ENCODE assay signal across 25 cellular contexts in the genomic region with DNA sequence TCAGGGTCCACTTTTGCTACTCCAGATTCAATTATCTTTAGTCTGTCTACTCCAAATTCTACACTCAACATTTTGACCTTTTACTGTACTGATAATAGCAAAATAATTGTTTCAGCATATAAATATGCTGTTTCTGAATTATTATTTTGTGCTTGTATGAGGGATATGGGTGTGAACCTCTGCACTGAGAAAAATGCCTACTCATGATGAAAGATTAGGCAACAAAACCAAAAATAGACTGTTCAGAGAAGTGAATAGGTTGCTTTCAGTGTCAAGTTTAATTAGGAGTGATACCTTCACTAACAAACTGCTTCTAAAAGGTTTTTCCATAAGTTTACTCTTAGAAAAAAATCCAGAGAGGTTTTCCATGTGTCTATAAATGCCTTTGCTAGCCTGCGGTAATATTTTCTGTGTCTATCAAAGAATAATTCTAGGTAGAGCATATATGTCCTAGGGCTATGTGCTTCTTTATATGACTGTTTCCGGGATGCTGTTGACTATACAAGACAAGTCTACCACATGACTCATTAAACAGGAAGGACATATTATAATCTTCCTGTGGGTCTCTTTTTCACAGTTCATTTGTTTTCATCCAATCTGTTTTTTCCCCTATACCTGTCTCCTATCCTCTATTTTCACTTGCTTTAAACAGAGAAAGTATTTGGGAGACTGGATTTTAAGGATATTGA.
DNase-seq lines count a peak whose midpoint lies in the region; ATAC-seq, FAIRE-seq and TF ChIP-seq lines count a peak whose summit lies in the region.
"Had no signal": no experiment of that assay in that cellular context is flagged by ENCODE, and none has a peak within 500 bp of the region (broad histone marks: within the 10 kb centered on the region; RNA-seq: fewer than 3 reads in every experiment).

No MANE protein-coding gene starts in this region.

- TF ChIP-seq POLR2A in endothelial cell of umbilical vein (IDR thresholded peaks at IDR 0.05; ENCODE audit: low read depth, low read length) (no peak), HepG2 (IDR thresholded peaks at IDR 0.05; ENCODE audit: insufficient read depth in 1 of 2, low read depth in 2 of 2, low read length in 2 of 2) (no peak)

- H3K27ac Mint-ChIP-seq in activated CD8-positive, alpha-beta memory T cell treated with anti-CD3 and anti-CD28 coated beads, Interleukin-2, amount 10 ng/mL, durations not matched to agents 7 days and 5 days, result no peak overlapping the region
- H3K27ac Mint-ChIP-seq in GM23338, result no peak overlapping the region
- H3K27ac Mint-ChIP-seq: CD8-positive, alpha-beta memory T cell; T-helper 2 cell treated with Interferon-gamma antibody and Interleukin-4, amounts not matched to agents 5 μg/mL and 100 μg/mL, for 36 hours had no signal

- H3K4me2 ChIP-seq in KMS-11, result peak overlapping the region; percentile 32; the same call in 1 of the 2 replicates
- H3K4me2 ChIP-seq in endothelial cell of umbilical vein (ENCODE audit: insufficient read depth, low read length), result no peak overlapping the region
- H3K4me2 ChIP-seq in HepG2 (ENCODE audit: low read depth, low read length), result no peak overlapping the region
- no peak overlapping the region for H3K4me2 ChIP-seq in GM23338
- H3K4me2 ChIP-seq: A549 had no signal

- TF ChIP-seq CTCF in KMS-11 (conservative IDR thresholded peaks at IDR 0.05; ENCODE audit: low read depth, low read length) (no peak), endothelial cell of umbilical vein (IDR thresholded peaks at IDR 0.05; ENCODE audit: extremely low read depth in 1 of 2, insufficient read depth in 1 of 2, low read depth in 1 of 2, low read length in 2 of 2) (no peak), HepG2 (CRISPR knock-in tag; IDR thresholded peaks at IDR 0.05) (no peak), GM23338 (conservative IDR thresholded peaks at IDR 0.05; ENCODE audit: low read depth in 2 of 2) (no peak)

- ATAC-seq in activated CD8-positive, alpha-beta memory T cell treated with anti-CD3 and anti-CD28 coated beads, Interleukin-2, amount 10 ng/mL, durations not matched to agents 7 days and 5 days, result no peak
- ATAC-seq in HepG2, result no peak
- ATAC-seq in GM23338, result no peak
- no peak for ATAC-seq in GM19452 (IDR thresholded peaks at IDR 0.05; ENCODE audit: unreplicated experiment)
- ATAC-seq: A549, left lobe of liver, right cardiac atrium had no signal

- H3K9ac ChIP-seq in KMS-11 (no peak overlapping the region), endothelial cell of umbilical vein (replicated peaks; ENCODE audit: extremely low read depth, insufficient read depth, low read length) (no peak overlapping the region), HepG2 (ENCODE audit: insufficient read depth, low read depth, low read length) (no peak overlapping the region)

- TF ChIP-seq RAD21 in HepG2 (CRISPR knock-in tag; IDR thresholded peaks at IDR 0.05), result no peak

- POLR2A ChIA-PET in endothelial cell of umbilical vein (lab: Charles Lee), result no interaction called here
- POLR2A ChIA-PET in HepG2 (lab: Yijun Ruan, JAX), result no interaction called here

- peak; percentile 31 for DNase-seq in OCI-M1 (lab: John Stamatoyannopoulos, UW)
- no peak for DNase-seq in endothelial cell of umbilical vein (ENCODE audit: low read depth, low spot score)
- no peak for DNase-seq in activated CD8-positive, alpha-beta memory T cell treated with anti-CD3 and anti-CD28 coated beads, Interleukin-2, amount 10 ng/mL, durations not matched to agents 7 days and 5 days
- DNase-seq in HepG2 (ENCODE audit: low spot score), result no peak
- DNase-seq in GM23338 (ENCODE audit: low spot score), result no peak
- DNase-seq: activated CD4-positive, alpha-beta T cell treated with anti-CD3 and anti-CD28 coated beads for 1 hour; activated CD8-positive, alpha-beta memory T cell treated with anti-CD3 and anti-CD28 coated beads, Interleukin-2, amount 50 U/mL, for 4 hours; activated gamma-delta T cell treated with Interleukin-2 at 50 U/mL for 16 hours; aorta; CD8-positive, alpha-beta memory T cell; effector memory CD4-positive, alpha-beta T cell; NCI-H2171; NCI-H82; right cardiac atrium; stimulated activated CD4-positive, alpha-beta T cell treated with anti-CD3 and anti-CD28 coated beads, Interleukin-1b, Interleukin-23, amount 100 ng/mL, for 48 hours; substantia nigra; uterus had no signal

- CTCF ChIA-PET in endothelial cell of umbilical vein (lab: Charles Lee), result no interaction called here
- CTCF ChIA-PET in activated CD8-positive, alpha-beta memory T cell treated with anti-CD3 and anti-CD28 coated beads, Interleukin-2, amount 10 ng/mL, durations not matched to agents 7 days and 5 days (lab: Charles Lee), result no interaction called here
- CTCF ChIA-PET in HepG2 (lab: Yijun Ruan, JAX; ENCODE audit: low intra/inter-chr PET ratio, low total read pairs), result no interaction called here

- H3K4me1 Mint-ChIP-seq in activated CD8-positive, alpha-beta memory T cell treated with anti-CD3 and anti-CD28 coated beads, Interleukin-2, amount 10 ng/mL, durations not matched to agents 7 days and 5 days, result no peaks in the 10 kb centered on the region
- H3K4me1 Mint-ChIP-seq in GM23338, result peaks cover 10% of the 10 kb centered on the region
- H3K4me1 Mint-ChIP-seq: CD8-positive, alpha-beta memory T cell had no signal

- H4K20me1 ChIP-seq in KMS-11 (ENCODE audit: insufficient read depth) (no peaks in the 10 kb centered on the region), endothelial cell of umbilical vein (replicated peaks; ENCODE audit: control insufficient read depth, extremely low read depth, insufficient read depth, low read length) (no peaks in the 10 kb centered on the region), HepG2 (ENCODE audit: insufficient read depth, low read length) (no peaks in the 10 kb centered on the region), GM23338 (replicated peaks; ENCODE audit: insufficient read depth) (no peaks in the 10 kb centered on the region)

- H3K79me2 ChIP-seq in ACC112 (ENCODE audit: control insufficient read depth, insufficient read depth, low read length, unreplicated experiment), result no peaks in the 10 kb centered on the region
- H3K79me2 ChIP-seq in KMS-11 (ENCODE audit: insufficient read depth, low read depth), result no peaks in the 10 kb centered on the region
- no peaks in the 10 kb centered on the region for H3K79me2 ChIP-seq in endothelial cell of umbilical vein (ENCODE audit: control insufficient read depth, insufficient read depth, low read length)
- H3K79me2 ChIP-seq in HepG2 (ENCODE audit: insufficient read depth, low read length), result no peaks in the 10 kb centered on the region
- no peaks in the 10 kb centered on the region for H3K79me2 ChIP-seq in GM23338 (replicated peaks; ENCODE audit: insufficient read depth)

- 3% methylated on average over 2 of the region's 2 CpGs for WGBS in HepG2 (ENCODE audit: low lambda C conversion rate)

- H3K4me3 Mint-ChIP-seq in activated CD8-positive, alpha-beta memory T cell treated with anti-CD3 and anti-CD28 coated beads, Interleukin-2, amount 10 ng/mL, durations not matched to agents 7 days and 5 days, result no peak overlapping the region
- H3K4me3 Mint-ChIP-seq in GM23338, result no peak overlapping the region
- H3K4me3 Mint-ChIP-seq: CD8-positive, alpha-beta memory T cell; T-helper 2 cell treated with Interferon-gamma antibody and Interleukin-4, amounts not matched to agents 5 μg/mL and 100 μg/mL, for 36 hours had no signal

- H3K36me3 ChIP-seq in ACC112 (ENCODE audit: insufficient read depth, low read length) (no peaks in the 10 kb centered on the region), KMS-11 (ENCODE audit: insufficient read depth) (no peaks in the 10 kb centered on the region), endothelial cell of umbilical vein (ENCODE audit: control insufficient read depth in 2 of 2, extremely low read depth in 1 of 2, insufficient read depth in 2 of 2, low read length in 2 of 2) (no peaks in the 10 kb centered on the region), HepG2 (replicated peaks in 1 of 2; ENCODE audit: control insufficient read depth in 1 of 2, insufficient read depth in 2 of 2, low read length in 2 of 2) (no peaks in the 10 kb centered on the region), GM23338 (ENCODE audit: insufficient read depth) (no peaks in the 10 kb centered on the region)
- H3K36me3 ChIP-seq: neutrophil, uterus had no signal

- H3K4me1 ChIP-seq in ACC112 (ENCODE audit: control insufficient read depth, insufficient read depth, low read length, unreplicated experiment), result peaks cover 18% of the 10 kb centered on the region
- peaks cover 14% of the 10 kb centered on the region for H3K4me1 ChIP-seq in KMS-11 (ENCODE audit: low read depth, poor library complexity, severe bottlenecking)
- no peaks in the 10 kb centered on the region for H3K4me1 ChIP-seq in endothelial cell of umbilical vein (ENCODE audit: control insufficient read depth, extremely low read depth, insufficient read depth, low read length)
- H3K4me1 ChIP-seq in HepG2 (ENCODE audit: insufficient read depth, low read length), result no peaks in the 10 kb centered on the region
- peaks cover 5% of the 10 kb centered on the region; the same call in 1 of the 2 replicates for H3K4me1 ChIP-seq in GM23338 (ENCODE audit: insufficient read depth)
- H3K4me1 ChIP-seq: A549, uterus had no signal

- no peaks in the 10 kb centered on the region for H3K36me3 Mint-ChIP-seq in activated CD8-positive, alpha-beta memory T cell treated with anti-CD3 and anti-CD28 coated beads, Interleukin-2, amount 10 ng/mL, durations not matched to agents 7 days and 5 days
- H3K36me3 Mint-ChIP-seq in GM23338 (ENCODE audit: low read depth), result no peaks in the 10 kb centered on the region
- H3K36me3 Mint-ChIP-seq: CD8-positive, alpha-beta memory T cell had no signal

- H2AFZ ChIP-seq in ACC112 (ENCODE audit: low read length, unreplicated experiment) (peak overlapping the region; percentile 23), KMS-11 (ENCODE audit: low read depth) (no peak overlapping the region; the same call in 1 of the 2 replicates), endothelial cell of umbilical vein (ENCODE audit: low read depth, low read length) (no peak overlapping the region), HepG2 (ENCODE audit: low read length) (no peak overlapping the region), GM23338 (no peak overlapping the region)

- no peaks in the 10 kb centered on the region for H3K9me1 ChIP-seq in endothelial cell of umbilical vein (replicated peaks; ENCODE audit: control insufficient read depth, extremely low read depth, insufficient read depth, low read length)

- dilution Hi-C loops in endothelial cell of umbilical vein (cut with MboI; ENCODE audit: extremely low pct_ligation_motif_present, low sequenced_read_pairs), result no loop called here

- FAIRE-seq in endothelial cell of umbilical vein (lab: Jason Lieb, UNC) (no peak), HepG2 (lab: Jason Lieb, UNC) (no peak)
- FAIRE-seq: A549, frontal cortex had no signal

- H3K9me3 Mint-ChIP-seq in activated CD8-positive, alpha-beta memory T cell treated with anti-CD3 and anti-CD28 coated beads, Interleukin-2, amount 10 ng/mL, durations not matched to agents 7 days and 5 days (ENCODE audit: low read depth), result no peaks in the 10 kb centered on the region
- H3K9me3 Mint-ChIP-seq in GM23338, result no peaks in the 10 kb centered on the region

- H3K9me3 ChIP-seq in endothelial cell of umbilical vein (replicated peaks; ENCODE audit: control insufficient read depth, insufficient read depth, low read length) (no peaks in the 10 kb centered on the region), HepG2 (ENCODE audit: low read length) (no peaks in the 10 kb centered on the region)
- H3K9me3 ChIP-seq: A549, neutrophil, uterus had no signal

- no peaks in the 10 kb centered on the region for H3F3A ChIP-seq in GM23338 (replicated peaks; ENCODE audit: low read depth)

- H3K4me3 ChIP-seq in ACC112 (ENCODE audit: low read depth, low read length) (no peak overlapping the region), KMS-11 (IDR thresholded peaks at IDR 0.05; ENCODE audit: insufficient read depth, low read depth, low read length) (no peak overlapping the region), endothelial cell of umbilical vein (replicated peaks in 1 of 3; ENCODE audit: insufficient read depth in 1 of 3, low read depth in 1 of 3, low read length in 3 of 3) (no peak overlapping the region), HepG2 (replicated peaks in 1 of 3; ENCODE audit: insufficient read depth in 1 of 3, low read depth in 2 of 3, low read length in 3 of 3) (no peak overlapping the region), GM23338 (no peak overlapping the region)
- H3K4me3 ChIP-seq: A549, uterus had no signal

- intact Hi-C loops in endothelial cell of umbilical vein (cut with micrococcal nuclease), result loop anchor here (5.0 kb wide), 1 partner anchor 1679 kb away; no protein-coding TSS in a partner anchor
- intact Hi-C loops in HepG2 (cut with micrococcal nuclease; ENCODE audit: unreplicated experiment), result no loop called here

- no peaks in the 10 kb centered on the region for H3K27me3 Mint-ChIP-seq in activated CD8-positive, alpha-beta memory T cell treated with anti-CD3 and anti-CD28 coated beads, Interleukin-2, amount 10 ng/mL, durations not matched to agents 7 days and 5 days
- peaks cover 2% of the 10 kb centered on the region for H3K27me3 Mint-ChIP-seq in GM23338 (ENCODE audit: insufficient read depth, low read depth, poor library complexity)
- H3K27me3 Mint-ChIP-seq: CD8-positive, alpha-beta memory T cell had no signal

- H3K27me3 ChIP-seq in ACC112 (ENCODE audit: insufficient read depth, low read length), result no peaks in the 10 kb centered on the region
- no peaks in the 10 kb centered on the region for H3K27me3 ChIP-seq in KMS-11 (ENCODE audit: insufficient read depth, low read depth)
- H3K27me3 ChIP-seq in endothelial cell of umbilical vein (ENCODE audit: control insufficient read depth in 2 of 2, insufficient read depth in 2 of 2, low read length in 2 of 2), result no peaks in the 10 kb centered on the region
- H3K27me3 ChIP-seq in HepG2 (ENCODE audit: control insufficient read depth in 1 of 2, insufficient read depth in 2 of 2, low read length in 2 of 2), result no peaks in the 10 kb centered on the region
- no peaks in the 10 kb centered on the region for H3K27me3 ChIP-seq in GM23338 (ENCODE audit: insufficient read depth)
- H3K27me3 ChIP-seq: neutrophil, uterus had no signal

- TF ChIP-seq EP300 in HepG2 (IDR thresholded peaks at IDR 0.05; ENCODE audit: low read depth in 2 of 2, low read length in 2 of 2) (no peak), HepG2 (CRISPR knock-in tag; IDR thresholded peaks at IDR 0.05; ENCODE audit: borderline replicate concordance) (no peak)

- BruUV-seq in endothelial cell of umbilical vein (replicated peaks; lab: Mats Ljungman, UMichigan), result no TSS peak
- BruUV-seq in HepG2 (replicated peaks; lab: Mats Ljungman, UMichigan), result no TSS peak

- H3K9me2 ChIP-seq in GM23338 (ENCODE audit: insufficient read depth), result no peaks in the 10 kb centered on the region

- peak overlapping the region; percentile 20; the same call in 1 of the 2 replicates for H3K27ac ChIP-seq in ACC112 (ENCODE audit: low read depth, low read length)
- H3K27ac ChIP-seq in KMS-11, result no peak overlapping the region
- H3K27ac ChIP-seq in endothelial cell of umbilical vein (ENCODE audit: insufficient read depth, low read depth, low read length), result no peak overlapping the region
- no peak overlapping the region for H3K27ac ChIP-seq in HepG2 (ENCODE audit: extremely low read length, insufficient read depth, low read length)
- H3K27ac ChIP-seq in GM23338 (ENCODE audit: low read depth), result no peak overlapping the region
- H3K27ac ChIP-seq: A549, neutrophil, uterus had no signal

- in situ Hi-C loops in HepG2 (cut with HindIII; ENCODE audit: extremely low pct_ligation_motif_present, low pct_unique_long_range_greater_than_20kb), result no loop called here
